8 cellular contexts compared by ENCODE assay signal in genomic region chr20:38471987-38472512, GRCh38. TPM values are rescaled to one million over a fixed set of nuclear protein-coding genes. Genes with fewer than 3 reads are reported as not detected.
DNase-seq lines count a peak whose midpoint lies in the region; ATAC-seq and TF ChIP-seq lines count a peak whose summit lies in the region.

No MANE protein-coding gene starts in this region.

- H4K91ac ChIP-seq in IMR-90 (ENCODE audit: insufficient read depth, low read depth, low read length), result no peak overlapping the region; the same call in 1 of the 2 replicates

- H3K9ac ChIP-seq in IMR-90 (ENCODE audit: low read depth, low read length), result peak overlapping the region; percentile 10; the same call in 1 of the 2 replicates

- H2BK20ac ChIP-seq in IMR-90 (ENCODE audit: low read depth, low read length), result no peak overlapping the region

- DNase-seq in IMR-90 (no peak), chondrocyte (ENCODE audit: low spot score) (no peak), naive B cell (no peak), dermis blood vessel endothelial cell (no peak), dedifferentiated amniotic fluid mesenchymal stem cell (ENCODE audit: extremely low spot score) (no peak), H4 (ENCODE audit: low spot score) (no peak)

- H3K27ac ChIP-seq in C4-2B (peak overlapping the region; percentile 83), IMR-90 (ENCODE audit: insufficient read depth, low read length) (no peak overlapping the region)

- intact Hi-C loops in IMR-90 (cut with micrococcal nuclease), result loop anchor here (1.0 kb wide), 1 partner anchor 26 kb away; no protein-coding TSS in a partner anchor

- peak overlapping the region; percentile 50 for H3K4me3 ChIP-seq in IMR-90 (ENCODE audit: insufficient read depth, low read depth, low read length)

- TF ChIP-seq CTCF in C4-2B (conservative IDR thresholded peaks at IDR 0.05), result no peak
- TF ChIP-seq CTCF in IMR-90 (conservative IDR thresholded peaks at IDR 0.05; ENCODE audit: low read depth, low read length), result no peak
- no peak for TF ChIP-seq CTCF in chondrocyte (IDR thresholded peaks at IDR 0.05)

- H4K5ac ChIP-seq in IMR-90 (ENCODE audit: low read depth, low read length), result peak overlapping the region; percentile 84

- no peaks in the 10 kb centered on the region for H3K36me3 ChIP-seq in IMR-90 (ENCODE audit: control insufficient read depth, insufficient read depth, low read length)

- peak overlapping the region; percentile 94 for H3K4me2 ChIP-seq in IMR-90 (ENCODE audit: low read depth, low read length)

- H2BK15ac ChIP-seq in IMR-90 (ENCODE audit: low read depth, low read length), result no peak overlapping the region

- H2AK9ac ChIP-seq in IMR-90 (replicated peaks; ENCODE audit: low read depth, low read length, poor library complexity), result peak overlapping the region; percentile 22

- peak overlapping the region; percentile 99 for H2AFZ ChIP-seq in IMR-90 (replicated peaks; ENCODE audit: low read length, poor library complexity)

- no TSS peak for BruUV-seq in IMR-90 (replicated peaks; lab: Mats Ljungman, UMichigan)

- H3K36me3 Mint-ChIP-seq in chondrocyte (ENCODE audit: low read depth) (no peaks in the 10 kb centered on the region), naive B cell (no peaks in the 10 kb centered on the region)

- H3K23ac ChIP-seq in IMR-90 (ENCODE audit: low read depth, low read length), result no peak overlapping the region

- peaks cover 32% of the 10 kb centered on the region for H4K20me1 ChIP-seq in IMR-90 (ENCODE audit: insufficient read depth, low read length)

- H3K9me3 Mint-ChIP-seq in chondrocyte (ENCODE audit: low read depth) (no peaks in the 10 kb centered on the region), naive B cell (peaks cover 0 to 3% (median 0%) of the 10 kb centered on the region in 7 donors)

- peak overlapping the region; percentile 57; the same call in 1 of the 2 replicates for H3K4ac ChIP-seq in IMR-90 (ENCODE audit: low read depth, low read length)

- POLR2A ChIA-PET in IMR-90 (lab: Charles Lee; ENCODE audit: unreplicated experiment), result no interaction called here

- H3K4me1 Mint-ChIP-seq in chondrocyte (ENCODE audit: low read depth) (peaks cover 35% of the 10 kb centered on the region), naive B cell (peaks cover 37 to 44% (median 39%) of the 10 kb centered on the region in 3 donors)

- H3K4me3 Mint-ChIP-seq in chondrocyte (ENCODE audit: unreplicated experiment), result peak overlapping the region; percentile 83
- peak overlapping the region; percentile 88 to 95 (median 92) for H3K4me3 Mint-ChIP-seq in naive B cell

- H3K27me3 ChIP-seq in IMR-90 (ENCODE audit: control insufficient read depth, insufficient read depth, low read length), result peaks cover under 1% of the 10 kb centered on the region; the same call in 1 of the 2 replicates

- ATAC-seq in IMR-90 (ENCODE audit: low read depth) (peak; percentile 18), naive B cell (ENCODE audit: low read depth in 2 of 2) (peak; percentile 11 to 13), HG03139 (IDR thresholded peaks at IDR 0.05; ENCODE audit: unreplicated experiment) (no peak)

- dilution Hi-C loops in IMR-90 (cut with HindIII; ENCODE audit: low sequenced_read_pairs, unreplicated experiment), result no loop called here

- WGBS in IMR-90 (ENCODE audit: extremely low coverage in 2 of 2, insufficient read length in 1 of 2), 2 experiments, result 17% methylated on average over 1 of the region's 12 CpGs; no CpG with 5 or more reads in 1 of the 2 experiments

- in situ Hi-C loops in IMR-90 (cut with MboI; ENCODE audit: low sequenced_read_pairs), result loop anchor here (10.0 to 25.0 kb wide), 2 partner anchors 63 to 265 kb away; partner anchors contain the start of gene ACTR5

- H2BK120ac ChIP-seq in IMR-90 (ENCODE audit: low read depth, low read length), result no peak overlapping the region; the same call in 1 of the 2 replicates

- H3K9me1 ChIP-seq in IMR-90 (ENCODE audit: insufficient read depth, low read length), result no peaks in the 10 kb centered on the region; the same call in 1 of the 2 replicates

- peaks cover 22 to 32% of the 10 kb centered on the region in 2 experiments; a peak in 3 of 4 replicates for H3K79me1 ChIP-seq in IMR-90 (ENCODE audit: low read depth in 1 of 2, low read length in 2 of 2)

- no peak overlapping the region for H2BK5ac ChIP-seq in IMR-90 (ENCODE audit: low read depth, low read length, poor library complexity, severe bottlenecking)

- no peak overlapping the region for H3K18ac ChIP-seq in IMR-90 (ENCODE audit: low read depth, low read length)

- H3K9me3 ChIP-seq in IMR-90 (ENCODE audit: control insufficient read depth, insufficient read depth, low read length), result no peaks in the 10 kb centered on the region

- no peak overlapping the region; the same call in 1 of the 2 replicates for H3K14ac ChIP-seq in IMR-90 (replicated peaks; ENCODE audit: low read depth, low read length)

- no peak for TF ChIP-seq POLR2A in IMR-90 (IDR thresholded peaks at IDR 0.05; ENCODE audit: low read depth, low read length)

- H3K56ac ChIP-seq in IMR-90 (ENCODE audit: extremely low read depth, insufficient read depth, low read length), result no peak overlapping the region

- H3K27me3 Mint-ChIP-seq in chondrocyte (ENCODE audit: low read depth) (peaks cover 3% of the 10 kb centered on the region), naive B cell (peaks cover 0 to 6% (median 0%) of the 10 kb centered on the region in 3 donors)

- CTCF ChIA-PET in IMR-90 (lab: Yijun Ruan, JAX), result interaction anchor here (0.6 to 1.6 kb wide), 3 partner anchors 25 to 1367 kb away, joined by 3 to 6 read pairs (median 3); no protein-coding TSS in a partner anchor

- no peak for TF ChIP-seq RAD21 in IMR-90 (IDR thresholded peaks at IDR 0.05; ENCODE audit: low read length)

- peak overlapping the region; percentile 67 to 97 for H4K8ac ChIP-seq in IMR-90 (ENCODE audit: low read depth in 2 of 2, low read length in 2 of 2)

- peaks cover 2% of the 10 kb centered on the region for H3K4me1 ChIP-seq in IMR-90 (ENCODE audit: control insufficient read depth, insufficient read depth, low read length)

- H3K27ac Mint-ChIP-seq in chondrocyte (ENCODE audit: unreplicated experiment), result peak overlapping the region; percentile 88
- H3K27ac Mint-ChIP-seq in naive B cell, result peak overlapping the region; percentile 79 to 95 (median 90)

- no peak overlapping the region for H2AK5ac ChIP-seq in IMR-90 (ENCODE audit: low read depth, low read length)

TF ChIP-seq in IMR-90, 13 proteins besides CTCF, POLR2A, EP300 and RAD21:
- TF ChIP-seq CHD1 (IDR thresholded peaks at IDR 0.05; ENCODE audit: low read depth, low read length), result no peak
- no peak for TF ChIP-seq MAZ (IDR thresholded peaks at IDR 0.05; ENCODE audit: borderline replicate concordance, low read depth, low read length)
- no peak for TF ChIP-seq FOS (IDR thresholded peaks at IDR 0.05; ENCODE audit: low read depth, low read length)
- no peak for TF ChIP-seq MXI1 (IDR thresholded peaks at IDR 0.05; ENCODE audit: borderline replicate concordance, low read depth, low read length)
- no peak for TF ChIP-seq MAFK (IDR thresholded peaks at IDR 0.05; ENCODE audit: low read depth, low read length)
- no peak for TF ChIP-seq CEBPB (IDR thresholded peaks at IDR 0.05; ENCODE audit: low read depth, low read length)
- TF ChIP-seq SMC3 (IDR thresholded peaks at IDR 0.05; ENCODE audit: low read depth, low read length), result no peak
- TF ChIP-seq USF2 (IDR thresholded peaks at IDR 0.05; ENCODE audit: low read depth, low read length), result no peak
- TF ChIP-seq, protein P1, sequence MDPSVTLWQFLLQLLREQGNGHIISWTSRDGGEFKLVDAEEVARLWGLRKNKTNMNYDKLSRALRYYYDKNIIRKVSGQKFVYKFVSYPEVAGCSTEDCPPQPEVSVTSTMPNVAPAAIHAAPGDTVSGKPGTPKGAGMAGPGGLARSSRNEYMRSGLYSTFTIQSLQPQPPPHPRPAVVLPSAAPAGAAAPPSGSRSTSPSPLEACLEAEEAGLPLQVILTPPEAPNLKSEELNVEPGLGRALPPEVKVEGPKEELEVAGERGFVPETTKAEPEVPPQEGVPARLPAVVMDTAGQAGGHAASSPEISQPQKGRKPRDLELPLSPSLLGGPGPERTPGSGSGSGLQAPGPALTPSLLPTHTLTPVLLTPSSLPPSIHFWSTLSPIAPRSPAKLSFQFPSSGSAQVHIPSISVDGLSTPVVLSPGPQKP (IDR thresholded peaks at IDR 0.05; ENCODE audit: borderline replicate concordance, low read depth, low read length), result no peak
- no peak for TF ChIP-seq NFE2L2 (IDR thresholded peaks at IDR 0.05; ENCODE audit: low read depth, low read length)
- no peak for TF ChIP-seq RCOR1 (IDR thresholded peaks at IDR 0.05; ENCODE audit: insufficient replicate concordance, low read length)

RNA-seq across cellular contexts. Expression of gene RALGAPB, which starts 0.6 kb away (rescaled TPM):
- total RNA-seq in IMR-90 (2012; rRNA removed), result 30.3 and 32.8 TPM in 2 replicates
- polyA plus RNA-seq in IMR-90 (2012; rRNA removed), result 11.2 and 12.7 TPM in 2 replicates
- 2.4 and 3.1 TPM in 2 replicates for polyA plus RNA-seq in IMR-90 (2012; cell fraction: cytosol; rRNA removed)
- 6.1 and 45.2 TPM in 2 replicates for polyA plus RNA-seq in IMR-90 (2012; cell fraction: nucleus; rRNA removed; ENCODE audit: low replicate concordance)
- 29.5 to 35.5 TPM (median 32.6 TPM) in 3 replicates for total RNA-seq in chondrocyte
- 10 to 100 TPM in 5 of 6 donors, 1 to 10 TPM in 1; 6.3 to 17.4 (median 11.8) TPM for polyA plus RNA-seq in naive B cell (ENCODE audit: low read depth in 6 of 6)
- total RNA-seq in dermis blood vessel endothelial cell, result 28.4 and 29.1 TPM in 2 replicates
- total RNA-seq in H4 (2014; rRNA removed; shearing (Covaris generic)), result 14.0 and 15.1 TPM in 2 replicates

RNA-seq across cellular contexts. Expression of gene SNHG17, which starts 36.9 kb away (rescaled TPM):
- total RNA-seq in IMR-90 (2012; rRNA removed), result 5.4 and 6.4 TPM in 2 replicates
- polyA plus RNA-seq in IMR-90 (2012; rRNA removed), result 38.2 and 40.4 TPM in 2 replicates
- 31.4 and 67.9 TPM in 2 replicates for polyA plus RNA-seq in IMR-90 (2012; cell fraction: cytosol; rRNA removed)
- polyA plus RNA-seq in IMR-90 (2012; cell fraction: nucleus; rRNA removed; ENCODE audit: low replicate concordance), result 82.9 and 92.3 TPM in 2 replicates
- total RNA-seq in chondrocyte, result 20.8 to 24.1 TPM (median 23.6 TPM) in 3 replicates
- polyA plus RNA-seq in naive B cell (ENCODE audit: low read depth in 6 of 6), result 10 to 100 TPM; 25.8 to 100.0 (median 56.5) TPM
- total RNA-seq in dermis blood vessel endothelial cell, result 6.7 and 11.6 TPM in 2 replicates
- total RNA-seq in H4 (2014; rRNA removed; shearing (Covaris generic)), result 6.1 and 6.7 TPM in 2 replicates
